Comparison of ENCODE assay signal across 8 cellular contexts in the genomic region with DNA sequence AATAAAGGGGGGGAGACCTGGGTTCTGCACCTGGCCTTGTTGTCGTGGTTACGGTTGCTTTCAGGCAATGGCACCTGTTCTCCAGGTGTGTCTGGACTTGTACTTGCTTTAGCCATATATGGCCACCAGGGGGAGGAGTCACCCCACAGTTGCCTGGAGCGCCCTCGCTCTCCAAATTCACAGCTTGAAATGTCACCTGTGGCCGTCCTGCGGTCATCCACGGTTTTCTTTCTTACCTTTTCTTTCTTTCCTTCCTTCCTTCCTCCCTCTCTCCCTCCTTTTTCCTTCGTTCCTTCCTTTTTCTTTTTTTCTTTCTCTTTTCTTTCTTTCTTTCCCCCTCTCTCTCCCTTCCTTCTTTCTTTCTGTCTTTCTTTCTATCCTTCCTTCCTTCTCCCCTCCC.
DNase-seq lines count a peak whose midpoint lies in the region; ATAC-seq and TF ChIP-seq lines count a peak whose summit lies in the region.

No MANE protein-coding gene starts in this region.

- H3K27me3 ChIP-seq in Peyer's patch (no peaks in the 10 kb centered on the region), right cardiac atrium (ENCODE audit: control insufficient read depth, insufficient read depth) (no peaks in the 10 kb centered on the region)

- H3K4me3 ChIP-seq in AG09309 (ENCODE audit: control insufficient read depth, low read depth, low read length) (no peak overlapping the region), Peyer's patch (no peak overlapping the region), right cardiac atrium (ENCODE audit: low read length) (no peak overlapping the region)

- TF ChIP-seq CTCF in AG09309 (IDR thresholded peaks at IDR 0.05; ENCODE audit: control insufficient read depth, insufficient read depth, low read depth, low read length, missing control alignments) (peak; percentile 60), Peyer's patch (IDR thresholded peaks at IDR 0.05) (peak; percentile 40 to 70 (median 54))

- TF ChIP-seq POLR2A in Peyer's patch (IDR thresholded peaks at IDR 0.05) = no peak

- H3K4me1 ChIP-seq in Peyer's patch (no peaks in the 10 kb centered on the region), right cardiac atrium (ENCODE audit: control insufficient read depth, insufficient read depth, low read length) (no peaks in the 10 kb centered on the region)

- 13% methylated on average over 8 of the region's 8 CpGs for WGBS in right cardiac atrium

- intact Hi-C loops in right cardiac atrium (cut with DNase I) = loop anchor here in 1 of 4 donors (10.0 kb wide), 1 partner anchor 262 kb away; no protein-coding TSS in a partner anchor

- H3K9me3 ChIP-seq in Peyer's patch (no peaks in the 10 kb centered on the region), right cardiac atrium (ENCODE audit: control insufficient read depth, low read length) (no peaks in the 10 kb centered on the region)

- no peaks in the 10 kb centered on the region for H3K36me3 ChIP-seq in Peyer's patch

- DNase-seq in AG09309 (ENCODE audit: low read depth) = no peak
- DNase-seq in HT-29 (ENCODE audit: low spot score) = peak; percentile 83
- DNase-seq in Peyer's patch = peak in 2 of 3 donors; percentile 63 to 84
- DNase-seq in activated effector memory CD4-positive, alpha-beta T cell treated with anti-CD3 and anti-CD28 coated beads, Interleukin-2, amount 50 U/mL, for 16 hours = peak; percentile 81
- DNase-seq in right cardiac atrium = peak; percentile 27 to 57 (median 53)
- DNase-seq in stimulated activated CD4-positive, alpha-beta T cell treated with anti-CD3 and anti-CD28 coated beads, Interleukin-2, amount 100 ng/mL, for 48 hours = peak; percentile 36 to 38
- DNase-seq in putamen (ENCODE audit: low spot score) = no peak

- H3K27ac ChIP-seq in Peyer's patch (no peak overlapping the region), right cardiac atrium (ENCODE audit: low read length) (no peak overlapping the region)

- peak; percentile 83 for ATAC-seq in GM18907 (IDR thresholded peaks at IDR 0.05; ENCODE audit: unreplicated experiment)
- peak in 1 of 2 donors; percentile 50 for ATAC-seq in right cardiac atrium

Comparison
In these comparisons a context has a peak if more than half of its experiments do, and no peak if none do; other contexts are left out.
1. DNase-seq: peak in HT-29 (single experiment), Peyer's patch (2 of 3), activated effector memory CD4-positive, alpha-beta T cell treated with anti-CD3 and anti-CD28 coated beads, Interleukin-2, amount 50 U/mL, for 16 hours (single experiment), right cardiac atrium (3 of 3) and stimulated activated CD4-positive, alpha-beta T cell treated with anti-CD3 and anti-CD28 coated beads, Interleukin-2, amount 100 ng/mL, for 48 hours (2 of 2); none in AG09309 (single experiment) and putamen (single experiment).